7 cellular contexts compared by ENCODE assay signal in the genomic region with DNA sequence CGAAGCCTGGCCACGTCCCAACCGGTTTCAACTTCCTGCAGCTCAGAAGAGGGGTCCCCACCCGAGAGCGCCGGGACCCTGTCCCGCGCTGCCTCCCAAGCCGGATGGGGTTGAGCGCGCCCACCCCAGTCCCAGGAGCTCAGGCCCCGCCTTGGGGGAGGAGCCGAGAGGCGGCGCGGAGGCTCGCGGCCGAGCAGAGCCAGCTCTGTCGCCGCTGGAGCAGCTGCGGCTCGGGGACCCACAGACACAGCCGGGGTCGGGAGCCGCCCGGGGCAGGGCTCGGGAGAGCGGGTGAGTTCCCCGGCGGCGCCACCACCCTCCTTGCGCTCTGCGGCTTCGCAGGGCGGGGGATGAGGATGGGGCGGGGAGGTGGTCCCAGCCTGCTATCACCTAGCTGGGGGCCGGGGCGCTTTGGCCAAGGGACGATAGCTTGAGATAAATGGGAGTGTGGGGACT. TPM values are rescaled to one million over a fixed set of nuclear protein-coding genes. Genes with fewer than 3 reads are reported as not detected.
DNase-seq lines count a peak whose midpoint lies in the region; ATAC-seq and TF ChIP-seq lines count a peak whose summit lies in the region.

Gene PPP1R16B, plus strand, starts transcription at position 196 of the 456 bp plus-strand sequence. CDS start 30,229 bp downstream, outside the sequence.

- intact Hi-C loops in left ventricle myocardium inferior (cut with micrococcal nuclease) = loop anchor here (10.0 kb wide), 1 partner anchor 69 kb away; no protein-coding TSS in a partner anchor

- peaks cover 4% of the 10 kb centered on the region for H3K27me3 Mint-ChIP-seq in activated naive CD4-positive, alpha-beta T cell treated with anti-CD3 and anti-CD28 coated beads, Interleukin-2, amount 10 ng/mL, durations not matched to agents 7 days and 5 days

- peaks cover 47% of the 10 kb centered on the region for H3K27me3 ChIP-seq in left ventricle myocardium inferior (ENCODE audit: low read depth)

- TF ChIP-seq CTCF in left ventricle myocardium inferior (IDR thresholded peaks at IDR 0.05; ENCODE audit: borderline replicate concordance) = no peak

- H3K4me3 Mint-ChIP-seq in activated naive CD4-positive, alpha-beta T cell treated with anti-CD3 and anti-CD28 coated beads, Interleukin-2, amount 10 ng/mL, durations not matched to agents 7 days and 5 days = peak within 1 kb of the TSS; percentile 87

- no peaks in the 10 kb centered on the region for H3K36me3 ChIP-seq in left ventricle myocardium inferior

- DNase-seq in SK-N-DZ (ENCODE audit: low spot score) = peak; percentile 78
- DNase-seq in activated naive CD4-positive, alpha-beta T cell treated with anti-CD3 and anti-CD28 coated beads, Interleukin-2, amount 10 ng/mL, durations not matched to agents 7 days and 5 days = peak; percentile 89
- peak; percentile 58 for DNase-seq in left ventricle myocardium inferior
- no peak for DNase-seq in pulmonary artery endothelial cell (ENCODE audit: low read depth, low spot score)
- peak; percentile 51 for DNase-seq in ureter (ENCODE audit: low spot score)

- ATAC-seq in GM19035 (IDR thresholded peaks at IDR 0.05; ENCODE audit: unreplicated experiment) = peak; percentile 42
- peak; percentile 36 for ATAC-seq in HG03097 (IDR thresholded peaks at IDR 0.05; ENCODE audit: low FRiP score, unreplicated experiment)

- peaks cover 39% of the 10 kb centered on the region for H3K36me3 Mint-ChIP-seq in activated naive CD4-positive, alpha-beta T cell treated with anti-CD3 and anti-CD28 coated beads, Interleukin-2, amount 10 ng/mL, durations not matched to agents 7 days and 5 days

- H3K27ac Mint-ChIP-seq in activated naive CD4-positive, alpha-beta T cell treated with anti-CD3 and anti-CD28 coated beads, Interleukin-2, amount 10 ng/mL, durations not matched to agents 7 days and 5 days = peak within 1 kb of the TSS; percentile 99

- H3K9me3 Mint-ChIP-seq in activated naive CD4-positive, alpha-beta T cell treated with anti-CD3 and anti-CD28 coated beads, Interleukin-2, amount 10 ng/mL, durations not matched to agents 7 days and 5 days = no peaks in the 10 kb centered on the region

- CTCF ChIA-PET in activated naive CD4-positive, alpha-beta T cell treated with anti-CD3 and anti-CD28 coated beads, Interleukin-2, amount 10 ng/mL, durations not matched to agents 7 days and 5 days (lab: Charles Lee) = interaction anchor here (0.6 to 3.7 kb wide), 11 partner anchors 14 to 87 kb away, joined by 3 to 13 read pairs (median 4); no protein-coding TSS in a partner anchor

- peaks cover 69% of the 10 kb centered on the region for H3K4me1 Mint-ChIP-seq in activated naive CD4-positive, alpha-beta T cell treated with anti-CD3 and anti-CD28 coated beads, Interleukin-2, amount 10 ng/mL, durations not matched to agents 7 days and 5 days

- H3K4me3 ChIP-seq in left ventricle myocardium inferior = peak within 1 kb of the TSS; percentile 72

- peaks cover 60% of the 10 kb centered on the region for H3K4me1 ChIP-seq in left ventricle myocardium inferior

- peak within 1 kb of the TSS; percentile 91 for H3K27ac ChIP-seq in left ventricle myocardium inferior (replicated peaks)

- H3K9me3 ChIP-seq in left ventricle myocardium inferior (replicated peaks) = no peaks in the 10 kb centered on the region

RNA-seq across cellular contexts. Expression of gene PPP1R16B, which starts in this region (rescaled TPM):
- 3.1 and 3.8 TPM in 2 replicates for polyA plus RNA-seq in SK-N-DZ (2014; cell fraction: cytosol; rRNA removed)
- 3.1 and 6.3 TPM in 2 replicates for polyA plus RNA-seq in SK-N-DZ (2014; cell fraction: nucleus; rRNA removed)
- total RNA-seq in left ventricle myocardium inferior (6.3 TPM), pulmonary artery endothelial cell (118 and 144 TPM in 2 replicates), ureter (10.4 TPM)

Comparison
In these comparisons a context has a peak if more than half of its experiments do, and no peak if none do; other contexts are left out.
1. RNA of gene PPP1R16B (total RNA-seq): 118 to 144 TPM in pulmonary artery endothelial cell; 10.4 TPM in ureter (single experiment) and 6.3 TPM in left ventricle myocardium inferior (single experiment); every median in the first group is over 10 times any median in the second.